In the genomic region with DNA sequence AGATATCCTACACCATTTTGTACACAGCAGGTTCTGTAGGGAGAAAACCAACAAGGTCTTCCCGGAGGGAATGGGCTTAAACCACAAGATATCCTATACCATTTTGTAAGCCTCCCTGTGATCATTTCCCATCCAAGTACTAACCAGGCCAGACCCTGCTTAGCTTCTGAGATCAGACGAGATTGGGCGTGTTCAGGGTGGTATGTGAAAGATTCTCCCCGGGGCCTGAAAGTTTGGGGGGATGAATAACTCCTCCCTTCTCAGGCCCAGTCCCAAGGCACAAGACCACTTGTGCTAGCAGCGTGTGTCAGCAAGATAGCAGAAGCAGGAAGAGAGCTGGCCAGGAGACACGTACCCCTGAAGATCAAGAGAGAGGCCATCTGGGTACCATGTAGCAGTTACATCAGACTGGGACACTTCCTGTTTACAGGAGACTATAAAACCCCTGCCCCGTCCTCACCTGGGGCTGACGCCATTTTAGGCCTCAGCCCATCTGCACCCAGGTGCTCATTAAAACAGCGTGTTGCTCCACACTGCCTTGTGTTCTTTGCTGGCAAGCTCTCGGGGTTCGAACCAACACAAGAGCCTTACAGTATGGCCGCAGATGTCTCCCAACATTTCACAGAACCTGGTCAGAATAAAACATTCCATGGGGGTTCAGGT, we compare ENCODE assay signal across 23 cellular contexts. TPM values are rescaled to one million over a fixed set of nuclear protein-coding genes. Genes with fewer than 3 reads are reported as not detected.
DNase-seq lines count a peak whose midpoint lies in the region; ATAC-seq and TF ChIP-seq lines count a peak whose summit lies in the region.
"Had no signal": no experiment of that assay in that cellular context is flagged by ENCODE, and none has a peak within 500 bp of the region (broad histone marks: within the 10 kb centered on the region; RNA-seq: fewer than 3 reads in every experiment).

No MANE protein-coding gene starts in this region.

- no peak overlapping the region for H2AFZ ChIP-seq in Loucy (ENCODE audit: low read length)
- peak overlapping the region; percentile 8; the same call in 1 of the 2 replicates for H2AFZ ChIP-seq in OCI-LY7 (ENCODE audit: low read length)

- H4K20me1 ChIP-seq in Loucy (ENCODE audit: insufficient read depth, low read length, poor library complexity, severe bottlenecking) (no peaks in the 10 kb centered on the region), OCI-LY7 (ENCODE audit: insufficient read depth, low read length) (no peaks in the 10 kb centered on the region)

- no peaks in the 10 kb centered on the region for H3K9me2 ChIP-seq in Loucy (replicated peaks; ENCODE audit: low read depth, low read length)
- no peaks in the 10 kb centered on the region for H3K9me2 ChIP-seq in OCI-LY7 (ENCODE audit: insufficient read depth, low read length)

- CTCF ChIA-PET in OCI-LY7 (lab: Charles Lee; ENCODE audit: unreplicated experiment) = interaction anchor here (1.5 kb wide), 1 partner anchor 17 kb away, joined by 5 read pairs; a partner anchor contains a TSS

- H3K4me3 Mint-ChIP-seq in brain (peak overlapping the region in 3 of 5 experiments; percentile 36 to 55 (median 54)), nephron (peak overlapping the region; percentile 72 to 81 (median 74))

- intact Hi-C loops in OCI-LY7 (cut with micrococcal nuclease; ENCODE audit: unreplicated experiment) = loop anchor here (2.0 to 5.0 kb wide), 2 partner anchors 19 to 144 kb away; a partner anchor contains a TSS

- no peak for ATAC-seq in GM18867 (IDR thresholded peaks at IDR 0.05; ENCODE audit: unreplicated experiment)
- ATAC-seq: HepG2, Panc1, SK-N-SH treated with all-trans-retinoic acid at 6 μM for 48 hours had no signal

- peak overlapping the region; percentile 28 for H3K9ac ChIP-seq in Loucy (ENCODE audit: low read depth, low read length, poor library complexity, severe bottlenecking)

- H3K36me3 Mint-ChIP-seq in brain (no peaks in the 10 kb centered on the region), nephron (ENCODE audit: low read depth) (peaks cover 6% of the 10 kb centered on the region)

- peaks cover 44% of the 10 kb centered on the region for H3K4me1 ChIP-seq in Loucy (ENCODE audit: insufficient read depth, low read length, poor library complexity, severe bottlenecking)
- peaks cover 70% of the 10 kb centered on the region for H3K4me1 ChIP-seq in OCI-LY7 (ENCODE audit: insufficient read depth, low read length, poor library complexity, severe bottlenecking)

- POLR2A ChIA-PET in OCI-LY7 (lab: Charles Lee) = interaction anchor here (0.6 to 5.6 kb wide), 3 partner anchors 18 to 135 kb away, joined by 3 to 43 read pairs (median 26); a partner anchor contains a TSS

- H3F3A ChIP-seq in Loucy (ENCODE audit: low read depth) = no peaks in the 10 kb centered on the region

- peaks cover 5% of the 10 kb centered on the region for H3K27me3 Mint-ChIP-seq in brain
- peaks cover 3% of the 10 kb centered on the region for H3K27me3 Mint-ChIP-seq in nephron (ENCODE audit: low read depth)

- peaks cover 86% of the 10 kb centered on the region for H3K4me1 Mint-ChIP-seq in brain
- peaks cover 68% of the 10 kb centered on the region for H3K4me1 Mint-ChIP-seq in nephron

- peak overlapping the region; percentile 85 for H3K27ac ChIP-seq in OCI-LY7 (ENCODE audit: low read depth, low read length, poor library complexity, severe bottlenecking)

- H3K36me3 ChIP-seq in Loucy (ENCODE audit: insufficient read depth, low read length) = no peaks in the 10 kb centered on the region
- peaks cover 13% of the 10 kb centered on the region; the same call in 1 of the 2 replicates for H3K36me3 ChIP-seq in OCI-LY7 (ENCODE audit: insufficient read depth, low read length)

- H3K27me3 ChIP-seq in Loucy (ENCODE audit: insufficient read depth, low read length, poor library complexity, severe bottlenecking) = no peaks in the 10 kb centered on the region

- H3K9me3 ChIP-seq in Loucy (ENCODE audit: insufficient read depth, low read depth, low read length) (no peaks in the 10 kb centered on the region), OCI-LY7 (ENCODE audit: low read length) (no peaks in the 10 kb centered on the region; the same call in 1 of the 2 replicates)

- H3K79me2 ChIP-seq in Loucy (ENCODE audit: insufficient read depth, low read length) (peaks cover 11% of the 10 kb centered on the region; the same call in 1 of the 2 replicates), OCI-LY7 (ENCODE audit: insufficient read depth, low read depth, low read length) (no peaks in the 10 kb centered on the region; the same call in 1 of the 2 replicates)

- peak overlapping the region in 2 of 5 experiments; percentile 75 to 99 for H3K27ac Mint-ChIP-seq in brain
- H3K27ac Mint-ChIP-seq in nephron = peak overlapping the region; percentile 95 to 99 (median 98)

- TF ChIP-seq CTCF in Loucy (conservative IDR thresholded peaks at IDR 0.05; ENCODE audit: low read length) (no peak), OCI-LY7 (conservative IDR thresholded peaks at IDR 0.05; ENCODE audit: low read length) (no peak), brain (conservative IDR thresholded peaks at IDR 0.05) (no peak), nephron (IDR thresholded peaks at IDR 0.05; ENCODE audit: unreplicated experiment in 3 of 3) (no peak)

- DNase-seq in OCI-LY7 (ENCODE audit: low spot score) = peak; percentile 87
- no peak for DNase-seq in OCI-M2 (lab: John Stamatoyannopoulos, UW; ENCODE audit: unreplicated experiment)
- DNase-seq in epidermal melanocyte (ENCODE audit: insufficient read length, low spot score) = no peak
- no peak for DNase-seq in NCI-H526 (lab: John Stamatoyannopoulos, UW)
- DNase-seq: ACHN; C1 segment of cervical spinal cord; CD8-positive, alpha-beta memory T cell; DMS79; KG1; MV-4-11; NCI-H1417; NCI-H187; NCI-H2107; NCI-H226; NCI-H524; Right ventricle myocardium superior had no signal

- H3K9me3 Mint-ChIP-seq in brain = no peaks in the 10 kb centered on the region
- H3K9me3 Mint-ChIP-seq in nephron = no peaks in the 10 kb centered on the region
- H3K9me3 Mint-ChIP-seq: CD8-positive, alpha-beta memory T cell had no signal

- H3K4me3 ChIP-seq in Loucy (ENCODE audit: low read length, poor library complexity, severe bottlenecking) (no peak overlapping the region), OCI-LY7 (ENCODE audit: low read depth, low read length, poor library complexity, severe bottlenecking) (peak overlapping the region; percentile 74)

- H3K4me2 ChIP-seq in Loucy (ENCODE audit: low read depth, low read length, poor library complexity, severe bottlenecking) = peak overlapping the region; percentile 94
- peak overlapping the region; percentile 85 for H3K4me2 ChIP-seq in OCI-LY7 (ENCODE audit: low read length)

- no TSS peak for BruUV-seq in OCI-LY7 (replicated peaks; lab: Mats Ljungman, UMichigan)

RNA-seq across cellular contexts. Expression of a gene that starts 17.3 kb away (rescaled TPM):
- total RNA-seq in OCI-LY7 (2014; rRNA removed; shearing (Covaris generic)) = 861 and 1,440 TPM in 2 replicates
- total RNA-seq in OCI-LY7 (2022) = 1,078 and 1,202 TPM in 2 replicates
- polyA plus RNA-seq in brain (ENCODE audit: insufficient read depth, low read depth, low replicate concordance) = 583 TPM

RNA-seq across cellular contexts. Expression of a gene that starts 49.5 kb away (rescaled TPM):
- not detected in 2 replicates for total RNA-seq in OCI-LY7 (2014; rRNA removed; shearing (Covaris generic))
- not detected in 2 replicates for total RNA-seq in OCI-LY7 (2022)
- polyA plus RNA-seq in brain (ENCODE audit: insufficient read depth, low read depth, low replicate concordance) = 1.6 TPM
- total RNA-seq: CD8-positive, alpha-beta memory T cell had no signal
- polyA plus RNA-seq: CD8-positive, alpha-beta memory T cell had no signal

RNA-seq across cellular contexts. Expression of a gene that starts 53.8 kb away (rescaled TPM):
- total RNA-seq in OCI-LY7 (2014; rRNA removed; shearing (Covaris generic)) = 16.0 and 16.4 TPM in 2 replicates
- total RNA-seq in OCI-LY7 (2022) = 41.6 and 50.2 TPM in 2 replicates
- 21.1 TPM for polyA plus RNA-seq in brain (ENCODE audit: insufficient read depth, low read depth, low replicate concordance)

RNA-seq across cellular contexts. Expression of a gene that starts 55.2 kb away (rescaled TPM):
- 2.4 and 4.6 TPM in 2 replicates for total RNA-seq in OCI-LY7 (2014; rRNA removed; shearing (Covaris generic))
- total RNA-seq in OCI-LY7 (2022) = 3.7 and 4.1 TPM in 2 replicates
- 2.0 TPM for polyA plus RNA-seq in brain (ENCODE audit: insufficient read depth, low read depth, low replicate concordance)
- total RNA-seq: CD8-positive, alpha-beta memory T cell had no signal
- polyA plus RNA-seq: HepG2 had no signal
